ENCODE assay signal across 1 cellular context in genomic region chr6:33317418-33317667, GRCh38.
TF ChIP-seq lines count a peak whose summit lies in the region.

No MANE protein-coding gene starts in this region.

TF ChIP-seq in SK-N-SH treated with all-trans-retinoic acid at 6 μM for 48 hours, 23 proteins besides CTCF, POLR2A, EP300 and RAD21 (continued from another document):
- TF ChIP-seq TSHZ2 (CRISPR knock-in tag; IDR thresholded peaks at IDR 0.05), result no peak
